11 cellular contexts compared by ENCODE assay signal in the genomic region with DNA sequence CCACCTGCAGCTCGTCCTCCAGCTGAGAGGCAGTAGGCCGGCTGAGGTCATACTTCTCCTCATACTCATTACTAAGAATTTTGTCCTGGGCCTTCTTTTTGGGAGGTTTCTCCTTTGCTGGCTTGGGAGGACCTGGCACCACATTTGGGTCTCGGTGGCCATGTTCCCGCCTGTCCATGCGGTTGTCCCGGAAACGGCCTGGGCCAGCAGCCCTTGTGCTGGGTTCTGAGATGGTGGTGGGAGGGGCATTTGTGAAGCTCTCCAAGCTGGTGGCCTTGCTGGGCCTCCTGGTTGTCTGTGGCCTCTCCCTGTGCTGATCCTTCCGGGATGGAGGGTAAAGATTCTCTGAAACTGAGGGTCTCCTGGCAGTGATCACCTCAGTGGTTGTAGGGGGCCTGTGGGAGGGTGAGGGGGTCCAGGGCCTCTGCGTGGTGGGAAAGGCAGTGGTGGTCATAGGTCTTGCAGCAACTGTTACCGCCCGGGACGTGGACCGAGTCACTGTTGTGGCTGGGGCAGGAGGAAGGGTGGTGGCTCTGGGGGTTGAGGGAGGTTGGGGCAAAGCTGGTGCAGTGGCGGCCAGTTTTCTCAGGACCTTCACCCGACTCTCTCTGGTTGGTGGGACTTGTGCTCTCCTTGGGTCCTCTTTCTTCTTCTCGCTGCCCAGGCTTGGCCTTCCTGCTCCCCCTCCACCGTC. TPM values are rescaled to one million over a fixed set of nuclear protein-coding genes. Genes with fewer than 3 reads are reported as not detected.
DNase-seq lines count a peak whose midpoint lies in the region; ATAC-seq and TF ChIP-seq lines count a peak whose summit lies in the region.
"Had no signal": no experiment of that assay in that cellular context is flagged by ENCODE, and none has a peak within 500 bp of the region (broad histone marks: within the 10 kb centered on the region; RNA-seq: fewer than 3 reads in every experiment).

No MANE protein-coding gene starts in this region.

- H2BK15ac ChIP-seq in mesendoderm (replicated peaks; ENCODE audit: low read depth): no peak overlapping the region

- H3K79me2 ChIP-seq in mesendoderm (ENCODE audit: control insufficient read depth, insufficient read depth, low read length): no peaks in the 10 kb centered on the region

- H4K8ac ChIP-seq in mesendoderm (ENCODE audit: low read depth, low read length): no peak overlapping the region

- no peak overlapping the region for H2BK120ac ChIP-seq in mesendoderm (ENCODE audit: low read depth, low read length)

- in situ Hi-C loops in brain microvascular endothelial cell (cut with HindIII; ENCODE audit: low pct_ligation_motif_present, low sequenced_read_pairs): no loop called here

- peaks cover 0 to 26% of the 10 kb centered on the region in 2 donors for H3K4me1 ChIP-seq in right atrium auricular region
- H3K4me1 ChIP-seq in mesendoderm (ENCODE audit: control insufficient read depth, low read depth, low read length): peaks cover 9% of the 10 kb centered on the region

- no peak for TF ChIP-seq CTCF in AG04449 (IDR thresholded peaks at IDR 0.05; ENCODE audit: insufficient read depth, low read length, missing control alignments)
- TF ChIP-seq CTCF in brain microvascular endothelial cell (IDR thresholded peaks at IDR 0.05; ENCODE audit: low read depth, low read length, missing control alignments): no peak
- no peak for TF ChIP-seq CTCF in right atrium auricular region (IDR thresholded peaks at IDR 0.05)

- WGBS in mesendoderm (ENCODE audit: extremely low coverage, insufficient coverage, low lambda C conversion rate): no CpG with 5 or more reads among the region's 17 CpGs

- CTCF ChIA-PET in AG04449 (lab: Yijun Ruan, JAX): interaction anchor here (1.0 to 4.5 kb wide), 10 partner anchors 7 to 650 kb away, joined by 3 to 25 read pairs (median 8); no protein-coding TSS in a partner anchor

- H3K56ac ChIP-seq in mesendoderm (ENCODE audit: low read length): no peak overlapping the region

- H4K5ac ChIP-seq in mesendoderm (ENCODE audit: low read length): no peak overlapping the region

- no peak overlapping the region for H3K18ac ChIP-seq in mesendoderm (ENCODE audit: low read length)

- no peaks in the 10 kb centered on the region for H3K79me1 ChIP-seq in mesendoderm (ENCODE audit: low read length)

- POLR2A ChIA-PET in AG04449 (lab: Yijun Ruan, JAX): interaction anchor here (0.8 to 2.6 kb wide), 4 partner anchors 15 to 178 kb away, joined by 3 to 15 read pairs (median 3); no protein-coding TSS in a partner anchor

- peak overlapping the region; percentile 74 for H3K4me3 ChIP-seq in AG04449 (ENCODE audit: low read depth, low read length)
- peak overlapping the region; percentile 31 for H3K4me3 ChIP-seq in brain microvascular endothelial cell (ENCODE audit: low read depth, low read length)
- H3K4me3 ChIP-seq in right atrium auricular region: peak overlapping the region; percentile 29 to 50
- peak overlapping the region; percentile 74 for H3K4me3 ChIP-seq in skeletal muscle cell (ENCODE audit: low read depth, low read length)
- no peak overlapping the region for H3K4me3 ChIP-seq in mesendoderm (ENCODE audit: low read length)

- no peak overlapping the region for H3K9ac ChIP-seq in mesendoderm (ENCODE audit: low read length)

- H3K27me3 ChIP-seq in brain microvascular endothelial cell (replicated peaks) (no peaks in the 10 kb centered on the region), right atrium auricular region (no peaks in the 10 kb centered on the region), mesendoderm (ENCODE audit: insufficient read depth, low read length, poor library complexity) (no peaks in the 10 kb centered on the region)

- DNase-seq in AG04449 (ENCODE audit: low read depth, low spot score): no peak
- no peak for DNase-seq in brain microvascular endothelial cell
- DNase-seq in right atrium auricular region (ENCODE audit: low spot score): peak; percentile 71
- DNase-seq in skeletal muscle cell (ENCODE audit: low read depth): no peak
- no peak for DNase-seq in activated CD8-positive, alpha-beta memory T cell treated with anti-CD3 and anti-CD28 coated beads, Interleukin-2, amount 50 U/mL, for 48 hours
- no peak for DNase-seq in mesendoderm
- no peak for DNase-seq in cerebellar nuclear complex (lab: John Stamatoyannopoulos, UW)
- DNase-seq: activated effector memory CD4-positive, alpha-beta T cell treated with Interleukin-2 at 50 U/mL for 16 hours; DND-41; NCI-H146 had no signal

- no peak overlapping the region for H2AK5ac ChIP-seq in mesendoderm (ENCODE audit: low read length)

- no peak overlapping the region for H3K4me2 ChIP-seq in mesendoderm (ENCODE audit: low read length)

- H3K36me3 ChIP-seq in brain microvascular endothelial cell (replicated peaks) (peaks cover 23% of the 10 kb centered on the region), right atrium auricular region (no peaks in the 10 kb centered on the region), mesendoderm (ENCODE audit: control insufficient read depth, insufficient read depth, low read length) (no peaks in the 10 kb centered on the region)

- H3K9me3 ChIP-seq in right atrium auricular region: no peaks in the 10 kb centered on the region

- no peak overlapping the region for H3K23ac ChIP-seq in mesendoderm (ENCODE audit: low read length)

- no peak overlapping the region for H2BK5ac ChIP-seq in mesendoderm (ENCODE audit: low read length)

- H3K27ac ChIP-seq in brain microvascular endothelial cell (no peak overlapping the region), right atrium auricular region (peak overlapping the region; percentile 67 to 80), mesendoderm (ENCODE audit: low read depth, low read length) (no peak overlapping the region)

- no peak overlapping the region for H3K4ac ChIP-seq in mesendoderm (ENCODE audit: low read depth, low read length)

- no peak for ATAC-seq in HG03039 (IDR thresholded peaks at IDR 0.05; ENCODE audit: unreplicated experiment)

RNA-seq across cellular contexts. Expression of a gene that starts 2.5 kb away (rescaled TPM):
- 100 to 1,000 TPM in 1 of 2 donors, 10 to 100 TPM in 1; 94.4 to 206 TPM for total RNA-seq in right atrium auricular region
- polyA plus RNA-seq in mesendoderm (2013, experiment 1 of 2): 4.3 TPM
- 5.2 TPM for polyA plus RNA-seq in mesendoderm (2013, experiment 2 of 2)

Comparison
In these comparisons a context has a peak if more than half of its experiments do, and no peak if none do; other contexts are left out.
1. H3K27ac ChIP-seq: peak in right atrium auricular region (2 of 2); none in brain microvascular endothelial cell (single experiment) and mesendoderm (single experiment).